Comparison of ENCODE assay signal across 18 cellular contexts in genomic region chr1:236030572-236030971, GRCh38. TPM values are rescaled to one million over a fixed set of nuclear protein-coding genes. Genes with fewer than 3 reads are reported as not detected.
DNase-seq lines count a peak whose midpoint lies in the region; ATAC-seq and TF ChIP-seq lines count a peak whose summit lies in the region.
"Had no signal": no experiment of that assay in that cellular context is flagged by ENCODE, and none has a peak within 500 bp of the region (broad histone marks: within the 10 kb centered on the region; RNA-seq: fewer than 3 reads in every experiment).

No MANE protein-coding gene starts in this region.

- intact Hi-C loops in left ventricle myocardium inferior (cut with micrococcal nuclease): loop anchor here (10.0 kb wide), 1 partner anchor 46 kb away; no protein-coding TSS in a partner anchor
- intact Hi-C loops in heart right ventricle (cut with DNase I): no loop called here

- H3K27me3 ChIP-seq in left ventricle myocardium inferior (ENCODE audit: low read depth) (no peaks in the 10 kb centered on the region), heart right ventricle (no peaks in the 10 kb centered on the region), stomach smooth muscle (ENCODE audit: control insufficient read depth in 1 of 2, insufficient read depth in 2 of 2, low read length in 2 of 2) (no peaks in the 10 kb centered on the region)
- H3K27me3 ChIP-seq: BLaER1 treated with 17β-estradiol and CSF1 and Interleukin-3, amounts not matched to agents 10 nM and 100 nM had no signal

- no peak overlapping the region for H3K9ac ChIP-seq in stomach smooth muscle (ENCODE audit: low read length in 2 of 2)
- H3K9ac ChIP-seq: BLaER1 treated with 17β-estradiol and CSF1 and Interleukin-3, amounts not matched to agents 10 nM and 100 nM; GM23248 had no signal

- H3K36me3 ChIP-seq in left ventricle myocardium inferior (peaks cover 93% of the 10 kb centered on the region), heart right ventricle (peaks cover 4 to 95% (median 75%) of the 10 kb centered on the region in 9 donors), stomach smooth muscle (ENCODE audit: control insufficient read depth in 2 of 2, insufficient read depth in 2 of 2, low read length in 2 of 2) (peaks cover 59 to 60% of the 10 kb centered on the region in 2 donors)
- H3K36me3 ChIP-seq: BLaER1 treated with 17β-estradiol and CSF1 and Interleukin-3, amounts not matched to agents 10 nM and 100 nM had no signal

- ATAC-seq in heart right ventricle: no peak
- ATAC-seq: HCT116 had no signal

- TF ChIP-seq CTCF in left ventricle myocardium inferior (IDR thresholded peaks at IDR 0.05; ENCODE audit: borderline replicate concordance) (no peak), heart right ventricle (IDR thresholded peaks at IDR 0.05) (no peak)

- H3K4me1 ChIP-seq in left ventricle myocardium inferior: peaks cover 5% of the 10 kb centered on the region
- H3K4me1 ChIP-seq in heart right ventricle: no peaks in the 10 kb centered on the region
- peaks cover 3% of the 10 kb centered on the region for H3K4me1 ChIP-seq in stomach smooth muscle (ENCODE audit: control insufficient read depth, insufficient read depth, low read length)

- no peak for DNase-seq in left ventricle myocardium inferior
- no peak for DNase-seq in heart right ventricle
- peak; percentile 25 for DNase-seq in RPMI8226
- peak; percentile 38 for DNase-seq in left kidney (ENCODE audit: low read depth, low spot score)
- no peak for DNase-seq in stimulated activated CD8-positive, alpha-beta memory T cell treated with anti-CD3 and anti-CD28 coated beads, Interleukin-4, amount 100 ng/mL, for 48 hours
- no peak for DNase-seq in dedifferentiated amniotic fluid mesenchymal stem cell (ENCODE audit: extremely low spot score)
- no peak for DNase-seq in glomerular visceral epithelial cell (ENCODE audit: extremely low spot score)
- DNase-seq: Calu3; CD4-positive, alpha-beta T cell; DMS153; DMS79 treated with DMSO at 0.1 percent for 48 hours; EL; GM23248 had no signal

- H3K9me3 ChIP-seq in left ventricle myocardium inferior (replicated peaks) (no peaks in the 10 kb centered on the region), heart right ventricle (no peaks in the 10 kb centered on the region), stomach smooth muscle (ENCODE audit: control insufficient read depth in 2 of 2, low read length in 2 of 2) (no peaks in the 10 kb centered on the region)
- H3K9me3 ChIP-seq: BLaER1 treated with 17β-estradiol and CSF1 and Interleukin-3, amounts not matched to agents 10 nM and 100 nM had no signal

- no peak overlapping the region for H3K4me3 ChIP-seq in left ventricle myocardium inferior
- no peak overlapping the region for H3K4me3 ChIP-seq in heart right ventricle
- no peak overlapping the region for H3K4me3 ChIP-seq in stomach smooth muscle (ENCODE audit: low read length in 2 of 2)
- H3K4me3 ChIP-seq: BLaER1 treated with 17β-estradiol and CSF1 and Interleukin-3, amounts not matched to agents 10 nM and 100 nM; GM23248 had no signal

- WGBS in heart right ventricle, 2 donors: 58 to 64% methylated on average over 3 of the region's 3 CpGs

- H3K27ac ChIP-seq in left ventricle myocardium inferior (replicated peaks) (peak overlapping the region; percentile 13), heart right ventricle (no peak overlapping the region), stomach smooth muscle (ENCODE audit: low read length) (peak overlapping the region; percentile 18)
- H3K27ac ChIP-seq: 22Rv1; BLaER1 treated with 17β-estradiol and CSF1 and Interleukin-3, amounts not matched to agents 10 nM and 100 nM; GM23248; HL-60 had no signal

RNA-seq across cellular contexts. Expression of gene NID1, which starts 34.3 kb away (rescaled TPM):
- total RNA-seq in left ventricle myocardium inferior (40.4 TPM), heart right ventricle (100 to 1,000 TPM in 1 of 10 donors, 10 to 100 TPM in 9; 33.5 to 120 (median 44.4) TPM)
- 10 to 100 TPM; 30.2 to 68.9 TPM for polyA plus RNA-seq in heart right ventricle

Comparison
In these comparisons a context has a peak if more than half of its experiments do, and no peak if none do; other contexts are left out.
1. H3K27ac ChIP-seq: peak in left ventricle myocardium inferior (single experiment) and stomach smooth muscle (single experiment); none in heart right ventricle (0 of 10).
2. DNase-seq: peak in RPMI8226 (single experiment) and left kidney (single experiment); none in left ventricle myocardium inferior (single experiment), heart right ventricle (0 of 2), stimulated activated CD8-positive, alpha-beta memory T cell treated with anti-CD3 and anti-CD28 coated beads, Interleukin-4, amount 100 ng/mL, for 48 hours (single experiment), dedifferentiated amniotic fluid mesenchymal stem cell (single experiment) and glomerular visceral epithelial cell (single experiment).